Comparison of ENCODE assay signal across 34 cellular contexts in genomic region chr17:56171186-56171959, GRCh38. TPM values are rescaled to one million over a fixed set of nuclear protein-coding genes. Genes with fewer than 3 reads are reported as not detected.
A peak's percentile ranks its signal among the peaks of the same experiment; 100 is the strongest.
DNase-seq lines count a peak whose midpoint lies in the region; ATAC-seq and TF ChIP-seq lines count a peak whose summit lies in the region.
"Had no signal": no experiment of that assay in that cellular context is flagged by ENCODE, and none has a peak within 500 bp of the region (broad histone marks: within the 10 kb centered on the region; RNA-seq: fewer than 3 reads in every experiment).

No MANE protein-coding gene starts in this region.

- CTCF ChIA-PET in AG04450 (lab: Charles Lee), result no interaction called here

- no peak overlapping the region for H3K9ac ChIP-seq in Loucy (ENCODE audit: low read depth, low read length, poor library complexity, severe bottlenecking)
- no peak overlapping the region for H3K9ac ChIP-seq in parathyroid adenoma

- H3K9me3 Mint-ChIP-seq in endothelial cell (ENCODE audit: unreplicated experiment), result no peaks in the 10 kb centered on the region
- H3K9me3 Mint-ChIP-seq: activated CD4-positive, alpha-beta memory T cell treated with anti-CD3 and anti-CD28 coated beads for 36 hours; CD14-positive monocyte; neural crest cell had no signal

- H3K4me2 ChIP-seq in Loucy (ENCODE audit: low read depth, low read length, poor library complexity, severe bottlenecking) (no peak overlapping the region), parathyroid adenoma (ENCODE audit: low read length) (no peak overlapping the region)

- H3K27me3 ChIP-seq in AG04450 (ENCODE audit: control insufficient read depth, insufficient read depth, low read length) (no peaks in the 10 kb centered on the region), Loucy (ENCODE audit: insufficient read depth, low read length, poor library complexity, severe bottlenecking) (no peaks in the 10 kb centered on the region), esophagus muscularis mucosa (no peaks in the 10 kb centered on the region), parathyroid adenoma (ENCODE audit: control insufficient read depth, insufficient read depth, low read length) (no peaks in the 10 kb centered on the region)
- H3K27me3 ChIP-seq: adrenal gland, brain microvascular endothelial cell, right lobe of liver had no signal

- ATAC-seq in HG02870 (IDR thresholded peaks at IDR 0.05; ENCODE audit: unreplicated experiment), result no peak
- ATAC-seq in GM21381 (IDR thresholded peaks at IDR 0.05; ENCODE audit: unreplicated experiment), result no peak
- ATAC-seq: K562, right lobe of liver had no signal

- POLR2A ChIA-PET in AG04450 (lab: Yijun Ruan, JAX), result no interaction called here

- H3K79me2 ChIP-seq in Loucy (ENCODE audit: insufficient read depth, low read length) (no peaks in the 10 kb centered on the region), parathyroid adenoma (no peaks in the 10 kb centered on the region)

- no peak for TF ChIP-seq POLR2A in esophagus muscularis mucosa (IDR thresholded peaks at IDR 0.05; ENCODE audit: low read depth)

- H2AFZ ChIP-seq in Loucy (ENCODE audit: low read length) (peak overlapping the region; percentile 78; the same call in 1 of the 2 replicates), parathyroid adenoma (peak overlapping the region; percentile 25)

- H3K36me3 ChIP-seq in Loucy (ENCODE audit: insufficient read depth, low read length) (no peaks in the 10 kb centered on the region), esophagus muscularis mucosa (no peaks in the 10 kb centered on the region), parathyroid adenoma (ENCODE audit: control insufficient read depth, insufficient read depth, low read length) (no peaks in the 10 kb centered on the region)
- H3K36me3 ChIP-seq: adrenal gland, brain microvascular endothelial cell, right lobe of liver had no signal

- intact Hi-C loops in esophagus muscularis mucosa (cut with DNase I), result no loop called here

- H3K36me3 Mint-ChIP-seq in endothelial cell (ENCODE audit: low read depth, unreplicated experiment), result no peaks in the 10 kb centered on the region
- H3K36me3 Mint-ChIP-seq: activated CD4-positive, alpha-beta memory T cell treated with anti-CD3 and anti-CD28 coated beads for 36 hours; CD14-positive monocyte; immature natural killer cell; type B pancreatic cell had no signal

- peaks cover 4% of the 10 kb centered on the region for H3K4me1 Mint-ChIP-seq in endothelial cell (ENCODE audit: unreplicated experiment)
- H3K4me1 Mint-ChIP-seq: CD14-positive monocyte, immature natural killer cell had no signal

- H4K20me1 ChIP-seq in Loucy (ENCODE audit: insufficient read depth, low read length, poor library complexity, severe bottlenecking), result no peaks in the 10 kb centered on the region

- H3K4me3 ChIP-seq in AG04450 (ENCODE audit: low read depth, low read length) (no peak overlapping the region), Loucy (ENCODE audit: low read length, poor library complexity, severe bottlenecking) (no peak overlapping the region), esophagus muscularis mucosa (no peak overlapping the region), parathyroid adenoma (ENCODE audit: low read depth, low read length) (no peak overlapping the region)
- H3K4me3 ChIP-seq: adrenal gland, dorsolateral prefrontal cortex, K562, right lobe of liver had no signal

- in situ Hi-C loops in KBM-7 (cut with MboI; ENCODE audit: low pct_unique_long_range_greater_than_20kb, low sequenced_read_pairs), result no loop called here

- WGBS in esophagus muscularis mucosa, result 46% methylated on average over 4 of the region's 4 CpGs

- peak overlapping the region; percentile 39 for H3K27ac ChIP-seq in AG04450 (ENCODE audit: low read depth, low read length)
- no peak overlapping the region for H3K27ac ChIP-seq in esophagus muscularis mucosa (replicated peaks in 1 of 4)
- no peak overlapping the region for H3K27ac ChIP-seq in parathyroid adenoma
- H3K27ac ChIP-seq: adrenal gland, brain microvascular endothelial cell, dorsolateral prefrontal cortex, right lobe of liver, RWPE1 had no signal

- H3K27ac Mint-ChIP-seq in endothelial cell (ENCODE audit: unreplicated experiment), result no peak overlapping the region
- H3K27ac Mint-ChIP-seq: activated CD4-positive, alpha-beta memory T cell treated with anti-CD3 and anti-CD28 coated beads for 36 hours; CD14-positive monocyte; immature natural killer cell; type B pancreatic cell had no signal

- no peak for TF ChIP-seq CTCF in AG04450 (IDR thresholded peaks at IDR 0.05; ENCODE audit: low read depth, low read length)
- TF ChIP-seq CTCF in Loucy (conservative IDR thresholded peaks at IDR 0.05; ENCODE audit: low read length), result no peak
- TF ChIP-seq CTCF in esophagus muscularis mucosa (IDR thresholded peaks at IDR 0.05), result no peak
- TF ChIP-seq CTCF in parathyroid adenoma (IDR thresholded peaks at IDR 0.05), result no peak
- TF ChIP-seq CTCF in endothelial cell (IDR thresholded peaks at IDR 0.05; ENCODE audit: unreplicated experiment), result no peak

- H3K27me3 Mint-ChIP-seq in endothelial cell (ENCODE audit: unreplicated experiment), result no peaks in the 10 kb centered on the region

- H3K9me2 ChIP-seq in Loucy (replicated peaks; ENCODE audit: low read depth, low read length), result no peaks in the 10 kb centered on the region

- no peak overlapping the region for H3K4me3 Mint-ChIP-seq in endothelial cell (ENCODE audit: unreplicated experiment)
- H3K4me3 Mint-ChIP-seq: activated CD4-positive, alpha-beta memory T cell treated with anti-CD3 and anti-CD28 coated beads for 36 hours; CD14-positive monocyte; immature natural killer cell; neural crest cell; type B pancreatic cell had no signal

- H3K9me3 ChIP-seq in AG04450 (ENCODE audit: control insufficient read depth, insufficient read depth, low read length), result no peaks in the 10 kb centered on the region
- no peaks in the 10 kb centered on the region for H3K9me3 ChIP-seq in Loucy (ENCODE audit: insufficient read depth, low read depth, low read length)
- H3K9me3 ChIP-seq in esophagus muscularis mucosa, result no peaks in the 10 kb centered on the region
- no peaks in the 10 kb centered on the region for H3K9me3 ChIP-seq in parathyroid adenoma (ENCODE audit: control insufficient read depth, low read length)
- H3K9me3 ChIP-seq: adrenal gland, right lobe of liver had no signal

- H3K4me1 ChIP-seq in Loucy (ENCODE audit: insufficient read depth, low read length, poor library complexity, severe bottlenecking), result peaks cover 27% of the 10 kb centered on the region
- H3K4me1 ChIP-seq in esophagus muscularis mucosa, result peaks cover 3 to 51% (median 42%) of the 10 kb centered on the region in 4 donors
- no peaks in the 10 kb centered on the region for H3K4me1 ChIP-seq in parathyroid adenoma
- H3K4me1 ChIP-seq: adrenal gland, right lobe of liver had no signal

- DNase-seq in AG04450 (ENCODE audit: low read depth, low spot score) (no peak), esophagus muscularis mucosa (ENCODE audit: extremely low spot score) (peak; percentile 64), KBM-7 (no peak), endothelial cell (ENCODE audit: low spot score) (no peak)
- DNase-seq: 8988T; activated CD4-positive, alpha-beta memory T cell treated with anti-CD3 and anti-CD28 coated beads for 36 hours; activated CD4-positive, CD25-positive, alpha-beta regulatory T cell treated with anti-CD3 and anti-CD28 coated beads, Interleukin-2, amount 50 U/mL, for 72 hours; activated CD8-positive, alpha-beta memory T cell treated with anti-CD3 and anti-CD28 coated beads, Interleukin-2, amount 50 U/mL, for 4 hours; activated naive CD4-positive, alpha-beta T cell treated with Interleukin-2 at 50 U/mL for 16 hours; adrenal gland; brain microvascular endothelial cell; Calu3; DMS79; dorsolateral prefrontal cortex; immature natural killer cell; MM.1S; NCI-H1930; NCI-H524; OCI-M1; posterior cingulate gyrus; right lobe of liver; stimulated activated CD4-positive, alpha-beta T cell treated with anti-CD3 and anti-CD28 coated beads, Interleukin-4, amount 100 ng/mL, for 4 hours; T-helper 1 cell had no signal

- TF ChIP-seq EP300 in esophagus muscularis mucosa (IDR thresholded peaks at IDR 0.05), result no peak

- H3F3A ChIP-seq in Loucy (ENCODE audit: low read depth), result no peaks in the 10 kb centered on the region

RNA-seq across cellular contexts. Expression of gene ANKFN1, which starts 18.1 kb away (rescaled TPM):
- 0.04 and 0.05 TPM in 2 replicates for polyA plus RNA-seq in AG04450 (2011; rRNA removed)
- 0.43 TPM in 1 of 2 replicates, not detected in the other for polyA minus RNA-seq in AG04450 (2011; rRNA and poly(A)+ RNA removed)
- total RNA-seq in esophagus muscularis mucosa (under 1 TPM in 1 of 4 donors, not detected in 3; 0.40 TPM), endothelial cell (ENCODE audit: unreplicated experiment) (not detected)
- total RNA-seq: activated CD4-positive, alpha-beta memory T cell treated with anti-CD3 and anti-CD28 coated beads for 36 hours; Calu3; endothelial cell of umbilical vein; H1 had no signal
- polyA plus RNA-seq: CD14-positive monocyte, H1, immature natural killer cell had no signal
